In genomic region chr6:28673800-28674671, GRCh38 we compare ENCODE assay signal across 8 cellular contexts.
A peak's percentile ranks its signal among the peaks of the same experiment; 100 is the strongest.
DNase-seq lines count a peak whose midpoint lies in the region; TF ChIP-seq lines count a peak whose summit lies in the region.

No MANE protein-coding gene starts in this region.

- TF ChIP-seq CTCF in fibroblast of lung (conservative IDR thresholded peaks at IDR 0.05 in 1 of 2, IDR thresholded peaks at IDR 0.05 in 1 of 2; ENCODE audit: low read depth in 1 of 2, low read length in 2 of 2) (no peak), suprapubic skin (IDR thresholded peaks at IDR 0.05) (no peak)

- peak overlapping the region; percentile 61 for H3K27ac Mint-ChIP-seq in activated CD4-positive, alpha-beta memory T cell treated with anti-CD3 and anti-CD28 coated beads for 36 hours

- no peaks in the 10 kb centered on the region for H3K27me3 ChIP-seq in fibroblast of lung (ENCODE audit: control insufficient read depth, insufficient read depth, low read length)
- peaks cover 66% of the 10 kb centered on the region for H3K27me3 ChIP-seq in suprapubic skin

- no peak overlapping the region for H3K9ac ChIP-seq in fibroblast of lung (ENCODE audit: insufficient read depth, low read length)

- peaks cover 12% of the 10 kb centered on the region for H3K4me1 Mint-ChIP-seq in activated CD4-positive, alpha-beta memory T cell treated with anti-CD3 and anti-CD28 coated beads for 36 hours (ENCODE audit: low read depth)

- CTCF ChIA-PET in activated CD4-positive, alpha-beta memory T cell treated with anti-CD3 and anti-CD28 coated beads for 36 hours (lab: Charles Lee), result interaction anchor here (0.8 to 0.9 kb wide), 2 partner anchors 11 to 60 kb away, joined by 3 to 4 read pairs; no protein-coding TSS in a partner anchor

- POLR2A ChIA-PET in activated CD4-positive, alpha-beta memory T cell treated with anti-CD3 and anti-CD28 coated beads for 36 hours (lab: Charles Lee), result no interaction called here

- peak overlapping the region; percentile 60 for H2AFZ ChIP-seq in fibroblast of lung (ENCODE audit: low read length)

- TF ChIP-seq EP300 in suprapubic skin (IDR thresholded peaks at IDR 0.05), result no peak

- no peaks in the 10 kb centered on the region for H3K9me3 Mint-ChIP-seq in activated CD4-positive, alpha-beta memory T cell treated with anti-CD3 and anti-CD28 coated beads for 36 hours

- no peak for TF ChIP-seq POLR2A in suprapubic skin (IDR thresholded peaks at IDR 0.05)

- no peaks in the 10 kb centered on the region for H4K20me1 ChIP-seq in fibroblast of lung (ENCODE audit: control insufficient read depth, extremely low read depth, insufficient read depth, low read length)

- H3K79me2 ChIP-seq in fibroblast of lung (ENCODE audit: control insufficient read depth, insufficient read depth, low read length), result no peaks in the 10 kb centered on the region

- intact Hi-C loops in activated CD4-positive, alpha-beta memory T cell treated with anti-CD3 and anti-CD28 coated beads for 36 hours (cut with micrococcal nuclease), result no loop called here

- H3K36me3 Mint-ChIP-seq in activated CD4-positive, alpha-beta memory T cell treated with anti-CD3 and anti-CD28 coated beads for 36 hours, result no peaks in the 10 kb centered on the region

- H3K27me3 Mint-ChIP-seq in activated CD4-positive, alpha-beta memory T cell treated with anti-CD3 and anti-CD28 coated beads for 36 hours, result peaks cover 51% of the 10 kb centered on the region

- no peak overlapping the region for H3K27ac ChIP-seq in fibroblast of lung (ENCODE audit: insufficient read depth, low read length)
- H3K27ac ChIP-seq in suprapubic skin, result no peak overlapping the region

- H3K36me3 ChIP-seq in fibroblast of lung (ENCODE audit: control insufficient read depth, insufficient read depth, low read length) (no peaks in the 10 kb centered on the region), suprapubic skin (no peaks in the 10 kb centered on the region)

- H3K4me1 ChIP-seq in fibroblast of lung (ENCODE audit: control insufficient read depth, extremely low read depth, insufficient read depth, low read length) (no peaks in the 10 kb centered on the region), suprapubic skin (peaks cover 5% of the 10 kb centered on the region)

- H3K9me3 ChIP-seq in fibroblast of lung (ENCODE audit: control insufficient read depth, insufficient read depth, low read depth, low read length) (no peaks in the 10 kb centered on the region), suprapubic skin (no peaks in the 10 kb centered on the region)

- DNase-seq in activated T-cell treated with anti-CD3 and anti-CD28 coated beads for 24 hours (ENCODE audit: low read depth) (peak; percentile 65), NCI-H2081 (lab: John Stamatoyannopoulos, UW) (peak; percentile 69 to 81), fibroblast of lung (ENCODE audit: low read depth in 2 of 2) (peak; percentile 59 to 78), pulmonary artery endothelial cell (ENCODE audit: low read depth, low spot score) (peak; percentile 11), suprapubic skin (ENCODE audit: low spot score in 2 of 2) (no peak), NCI-H1048 (lab: John Stamatoyannopoulos, UW) (no peak)
- no peak for DNase-seq in activated T-cell treated with anti-CD3 and anti-CD28 coated beads, Interleukin-2, amount 50 U/mL, for 1 hour
- DNase-seq in activated CD4-positive, alpha-beta memory T cell treated with anti-CD3 and anti-CD28 coated beads for 36 hours, result peak; percentile 72

- peak overlapping the region; percentile 47 to 71 (median 58) for H3K4me3 ChIP-seq in fibroblast of lung (replicated peaks in 1 of 4; ENCODE audit: control extremely low read depth in 1 of 4, insufficient read depth in 1 of 4, low read depth in 3 of 4, low read length in 4 of 4)
- H3K4me3 ChIP-seq in suprapubic skin, result no peak overlapping the region

- WGBS in suprapubic skin, result 2% methylated on average over 44 of the region's 44 CpGs

- H3K4me3 Mint-ChIP-seq in activated CD4-positive, alpha-beta memory T cell treated with anti-CD3 and anti-CD28 coated beads for 36 hours, result peak overlapping the region; percentile 69

- peak overlapping the region; percentile 84 for H3K4me2 ChIP-seq in fibroblast of lung (ENCODE audit: extremely low read depth, insufficient read depth, low read length)

Comparison
In these comparisons a context has a peak if more than half of its experiments do, and no peak if none do; other contexts are left out.
1. DNase-seq: peak in activated T-cell treated with anti-CD3 and anti-CD28 coated beads for 24 hours (single experiment), NCI-H2081 (2 of 2), activated CD4-positive, alpha-beta memory T cell treated with anti-CD3 and anti-CD28 coated beads for 36 hours (single experiment), fibroblast of lung (2 of 2) and pulmonary artery endothelial cell (single experiment); none in activated T-cell treated with anti-CD3 and anti-CD28 coated beads, Interleukin-2, amount 50 U/mL, for 1 hour (single experiment), suprapubic skin (0 of 2) and NCI-H1048 (single experiment).